Comparison of ENCODE assay signal across 27 cellular contexts in the genomic region with DNA sequence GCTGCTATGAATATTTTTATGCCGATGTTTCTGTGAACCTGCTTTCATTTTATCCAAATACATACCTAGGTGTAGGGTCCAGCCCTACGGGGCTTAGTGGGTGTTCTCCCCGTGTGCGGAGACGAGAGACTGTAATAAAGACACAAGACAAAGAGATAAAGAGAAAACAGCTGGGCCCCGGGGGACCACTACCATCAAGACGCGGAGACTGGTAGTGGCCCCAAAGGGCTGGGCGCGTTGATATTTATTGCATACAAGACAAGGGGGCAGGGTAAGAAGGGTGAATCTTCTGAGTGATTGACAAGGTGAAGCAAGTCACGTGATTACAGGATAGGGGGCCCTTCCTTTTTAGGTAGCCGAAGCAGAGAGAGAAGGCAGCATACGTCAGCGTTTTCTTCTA.
"Had no signal": no experiment of that assay in that cellular context is flagged by ENCODE, and none has a peak within 500 bp of the region (broad histone marks: within the 10 kb centered on the region; RNA-seq: fewer than 3 reads in every experiment).

No MANE protein-coding gene starts in this region.

- H3K27ac Mint-ChIP-seq: activated CD4-positive, alpha-beta T cell treated with anti-CD3 and anti-CD28 coated beads, Interleukin-2, amount 10 ng/mL, durations not matched to agents 24 days and 14 days; activated CD8-positive, alpha-beta T cell treated with anti-CD3 and anti-CD28 coated beads for 36 hours; activated naive CD4-positive, alpha-beta T cell treated with anti-CD3 and anti-CD28 coated beads for 36 hours; activated naive CD8-positive, alpha-beta T cell treated with anti-CD3 and anti-CD28 coated beads for 36 hours; activated T-cell treated with anti-CD3 and anti-CD28 coated beads, Interleukin-2, amount 50 U/mL, for 72 hours; activated T-helper 17 cell treated with anti-CD3 and anti-CD28 coated beads, Interleukin-2, amount 50 U/mL, for 72 hours; T-helper 1 cell treated with Interleukin-12 subunit alpha and Interleukin-12 subunit beta and Interleukin-4 antibody, amounts not matched to agents 30 μg/mL and 1 μg/mL, for 36 hours; T-helper 2 cell treated with Interferon-gamma antibody and Interleukin-4, amounts not matched to agents 5 μg/mL and 100 μg/mL, for 36 hours had no signal

- H3K27ac ChIP-seq: ascending aorta, cardiac muscle cell, SJSA1 had no signal

- DNase-seq: activated CD4-positive, alpha-beta T cell treated with anti-CD3 and anti-CD28 coated beads, Interleukin-2, amount 10 ng/mL, durations not matched to agents 24 days and 14 days; activated CD4-positive, alpha-beta T cell treated with anti-CD3 and anti-CD28 coated beads, Interleukin-2, amount 50 U/mL, for 4 hours; activated CD8-positive, alpha-beta T cell treated with anti-CD3 and anti-CD28 coated beads for 36 hours; activated gamma-delta T cell treated with Interleukin-2 at 50 U/mL for 16 hours; activated naive CD4-positive, alpha-beta T cell treated with anti-CD3 and anti-CD28 coated beads for 36 hours; activated naive CD8-positive, alpha-beta T cell treated with anti-CD3 and anti-CD28 coated beads for 36 hours; activated T-cell treated with anti-CD3 and anti-CD28 coated beads, Interleukin-2, amount 50 U/mL, for 1 hour; activated T-cell treated with anti-CD3 and anti-CD28 coated beads, Interleukin-2, amount 50 U/mL, for 72 hours; amygdala; IMR-90; Karpas-422; KBM-7; NCI-H1105; NCI-H1417 treated with DMSO at 0.1 percent for 48 hours; NCI-H187 treated with DMSO at 0.1 percent for 48 hours; NCI-H2081; NCI-H345; NCI-H524 treated with DMSO at 0.1 percent for 48 hours; SHP77 treated with DMSO at 0.1 percent for 48 hours; SK-N-SH had no signal

- H3K4me3 ChIP-seq: ascending aorta, cardiac muscle cell, SJSA1 had no signal

- H3K4me1 ChIP-seq: ascending aorta, SJSA1 had no signal

- H3K9me3 ChIP-seq: ascending aorta, SJSA1, SK-N-SH had no signal

- H3K36me3 ChIP-seq: ascending aorta, cardiac muscle cell, SJSA1 had no signal

- H3K9me3 Mint-ChIP-seq: activated CD8-positive, alpha-beta T cell treated with anti-CD3 and anti-CD28 coated beads for 36 hours; activated T-helper 17 cell treated with anti-CD3 and anti-CD28 coated beads, Interleukin-2, amount 50 U/mL, for 72 hours; T-helper 2 cell treated with Interferon-gamma antibody and Interleukin-4, amounts not matched to agents 5 μg/mL and 100 μg/mL, for 36 hours had no signal

- H3K4me3 Mint-ChIP-seq: activated CD4-positive, alpha-beta T cell treated with anti-CD3 and anti-CD28 coated beads, Interleukin-2, amount 10 ng/mL, durations not matched to agents 24 days and 14 days; activated CD8-positive, alpha-beta T cell treated with anti-CD3 and anti-CD28 coated beads for 36 hours; activated naive CD4-positive, alpha-beta T cell treated with anti-CD3 and anti-CD28 coated beads for 36 hours; activated naive CD8-positive, alpha-beta T cell treated with anti-CD3 and anti-CD28 coated beads for 36 hours; activated T-cell treated with anti-CD3 and anti-CD28 coated beads, Interleukin-2, amount 50 U/mL, for 72 hours; activated T-helper 17 cell treated with anti-CD3 and anti-CD28 coated beads, Interleukin-2, amount 50 U/mL, for 72 hours; T-helper 1 cell treated with Interleukin-12 subunit alpha and Interleukin-12 subunit beta and Interleukin-4 antibody, amounts not matched to agents 30 μg/mL and 1 μg/mL, for 36 hours; T-helper 2 cell treated with Interferon-gamma antibody and Interleukin-4, amounts not matched to agents 5 μg/mL and 100 μg/mL, for 36 hours had no signal

- H3K27me3 ChIP-seq: ascending aorta, cardiac muscle cell, SJSA1 had no signal

- H3K4me1 Mint-ChIP-seq: activated CD4-positive, alpha-beta T cell treated with anti-CD3 and anti-CD28 coated beads, Interleukin-2, amount 10 ng/mL, durations not matched to agents 24 days and 14 days; activated T-helper 17 cell treated with anti-CD3 and anti-CD28 coated beads, Interleukin-2, amount 50 U/mL, for 72 hours had no signal

- ATAC-seq: activated CD8-positive, alpha-beta T cell treated with anti-CD3 and anti-CD28 coated beads for 36 hours; activated T-cell treated with anti-CD3 and anti-CD28 coated beads, Interleukin-2, amount 50 U/mL, for 72 hours; activated T-helper 17 cell treated with anti-CD3 and anti-CD28 coated beads, Interleukin-2, amount 50 U/mL, for 72 hours; Panc1 had no signal
